ENCODE assay signal across 1 cellular context in the genomic region with DNA sequence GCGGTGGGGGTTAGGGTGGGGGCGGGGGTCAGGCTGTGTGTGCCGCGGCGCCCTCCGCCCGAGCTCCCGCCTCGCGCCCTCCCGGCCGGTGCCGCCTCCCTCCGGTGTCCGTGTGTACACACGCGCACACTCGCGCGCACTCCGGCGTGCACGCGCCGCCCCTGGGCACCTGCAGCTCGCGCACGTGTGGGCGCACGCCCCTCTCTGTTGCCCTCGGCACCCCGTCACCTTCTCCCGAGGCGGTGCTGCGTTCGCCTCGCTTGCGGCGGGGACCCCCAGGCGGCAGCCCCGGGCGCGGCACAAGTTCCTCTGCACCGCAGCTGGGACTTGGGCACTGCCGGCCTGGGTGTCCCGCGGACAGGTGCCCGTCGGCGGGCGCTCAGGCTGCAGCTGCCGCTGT.
A peak's percentile ranks its signal among the peaks of the same experiment; 100 is the strongest.
TF ChIP-seq lines count a peak whose summit lies in the region.

No MANE protein-coding gene starts in this region.

TF ChIP-seq in HEK293, 187 proteins besides CTCF, POLR2A, EP300 and RAD21 (continued from another document):
- TF ChIP-seq, protein P1, sequence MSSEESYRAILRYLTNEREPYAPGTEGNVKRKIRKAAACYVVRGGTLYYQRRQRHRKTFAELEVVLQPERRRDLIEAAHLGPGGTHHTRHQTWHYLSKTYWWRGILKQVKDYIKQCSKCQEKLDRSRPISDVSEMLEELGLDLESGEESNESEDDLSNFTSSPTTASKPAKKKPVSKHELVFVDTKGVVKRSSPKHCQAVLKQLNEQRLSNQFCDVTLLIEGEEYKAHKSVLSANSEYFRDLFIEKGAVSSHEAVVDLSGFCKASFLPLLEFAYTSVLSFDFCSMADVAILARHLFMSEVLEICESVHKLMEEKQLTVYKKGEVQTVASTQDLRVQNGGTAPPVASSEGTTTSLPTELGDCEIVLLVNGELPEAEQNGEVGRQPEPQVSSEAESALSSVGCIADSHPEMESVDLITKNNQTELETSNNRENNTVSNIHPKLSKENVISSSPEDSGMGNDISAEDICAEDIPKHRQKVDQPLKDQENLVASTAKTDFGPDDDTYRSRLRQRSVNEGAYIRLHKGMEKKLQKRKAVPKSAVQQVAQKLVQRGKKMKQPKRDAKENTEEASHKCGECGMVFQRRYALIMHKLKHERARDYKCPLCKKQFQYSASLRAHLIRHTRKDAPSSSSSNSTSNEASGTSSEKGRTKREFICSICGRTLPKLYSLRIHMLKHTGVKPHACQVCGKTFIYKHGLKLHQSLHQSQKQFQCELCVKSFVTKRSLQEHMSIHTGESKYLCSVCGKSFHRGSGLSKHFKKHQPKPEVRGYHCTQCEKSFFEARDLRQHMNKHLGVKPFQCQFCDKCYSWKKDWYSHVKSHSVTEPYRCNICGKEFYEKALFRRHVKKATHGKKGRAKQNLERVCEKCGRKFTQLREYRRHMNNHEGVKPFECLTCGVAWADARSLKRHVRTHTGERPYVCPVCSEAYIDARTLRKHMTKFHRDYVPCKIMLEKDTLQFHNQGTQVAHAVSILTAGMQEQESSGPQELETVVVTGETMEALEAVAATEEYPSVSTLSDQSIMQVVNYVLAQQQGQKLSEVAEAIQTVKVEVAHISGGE (tag by site-specific recombination; conservative IDR thresholded peaks at IDR 0.05; ENCODE audit: low read depth): no peak
- TF ChIP-seq HOXA7 (CRISPR knock-in tag; IDR thresholded peaks at IDR 0.05; ENCODE audit: borderline replicate concordance) (no peak), PBX3 (CRISPR knock-in tag; IDR thresholded peaks at IDR 0.05) (0 out of 2 replicates have a peak, but pooled peaks have one; percentile 57), ZFP41 (tag by site-specific recombination; IDR thresholded peaks at IDR 0.05; ENCODE audit: borderline replicate concordance) (no peak), ZFP37 (tag by site-specific recombination; IDR thresholded peaks at IDR 0.05) (no peak), ZIC2 (tag by site-specific recombination; IDR thresholded peaks at IDR 0.05) (peak; percentile 93), SALL2 (tag by site-specific recombination; IDR thresholded peaks at IDR 0.05; ENCODE audit: borderline replicate concordance) (no peak), ZBTB8A (tag by site-specific recombination; IDR thresholded peaks at IDR 0.05) (peak; percentile 96), GLIS2 (tag by site-specific recombination; IDR thresholded peaks at IDR 0.05) (peak; percentile 38; the same call in 1 of the 2 replicates), SCRT2 (tag by site-specific recombination; IDR thresholded peaks at IDR 0.05) (0 out of 2 replicates have a peak, but pooled peaks have one; percentile 12), ZBTB20 (tag by site-specific recombination; IDR thresholded peaks at IDR 0.05) (peak; percentile 48; the same call in 1 of the 2 replicates)
- TF ChIP-seq, protein P2, sequence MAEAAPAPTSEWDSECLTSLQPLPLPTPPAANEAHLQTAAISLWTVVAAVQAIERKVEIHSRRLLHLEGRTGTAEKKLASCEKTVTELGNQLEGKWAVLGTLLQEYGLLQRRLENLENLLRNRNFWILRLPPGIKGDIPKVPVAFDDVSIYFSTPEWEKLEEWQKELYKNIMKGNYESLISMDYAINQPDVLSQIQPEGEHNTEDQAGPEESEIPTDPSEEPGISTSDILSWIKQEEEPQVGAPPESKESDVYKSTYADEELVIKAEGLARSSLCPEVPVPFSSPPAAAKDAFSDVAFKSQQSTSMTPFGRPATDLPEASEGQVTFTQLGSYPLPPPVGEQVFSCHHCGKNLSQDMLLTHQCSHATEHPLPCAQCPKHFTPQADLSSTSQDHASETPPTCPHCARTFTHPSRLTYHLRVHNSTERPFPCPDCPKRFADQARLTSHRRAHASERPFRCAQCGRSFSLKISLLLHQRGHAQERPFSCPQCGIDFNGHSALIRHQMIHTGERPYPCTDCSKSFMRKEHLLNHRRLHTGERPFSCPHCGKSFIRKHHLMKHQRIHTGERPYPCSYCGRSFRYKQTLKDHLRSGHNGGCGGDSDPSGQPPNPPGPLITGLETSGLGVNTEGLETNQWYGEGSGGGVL (tag by site-specific recombination; IDR thresholded peaks at IDR 0.05): 0 out of 2 replicates have a peak, but pooled peaks have one; percentile 20
- TF ChIP-seq, protein P3, sequence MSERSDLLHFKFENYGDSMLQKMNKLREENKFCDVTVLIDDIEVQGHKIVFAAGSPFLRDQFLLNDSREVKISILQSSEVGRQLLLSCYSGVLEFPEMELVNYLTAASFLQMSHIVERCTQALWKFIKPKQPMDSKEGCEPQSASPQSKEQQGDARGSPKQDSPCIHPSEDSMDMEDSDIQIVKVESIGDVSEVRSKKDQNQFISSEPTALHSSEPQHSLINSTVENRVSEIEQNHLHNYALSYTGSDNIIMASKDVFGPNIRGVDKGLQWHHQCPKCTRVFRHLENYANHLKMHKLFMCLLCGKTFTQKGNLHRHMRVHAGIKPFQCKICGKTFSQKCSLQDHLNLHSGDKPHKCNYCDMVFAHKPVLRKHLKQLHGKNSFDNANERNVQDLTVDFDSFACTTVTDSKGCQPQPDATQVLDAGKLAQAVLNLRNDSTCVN (tag by site-specific recombination; optimal IDR thresholded peaks at IDR 0.05): peak; percentile 89
